Comparison of ENCODE assay signal across 11 cellular contexts in genomic region chrX:39507617-39508299, GRCh38.
"Had no signal": no experiment of that assay in that cellular context is flagged by ENCODE, and none has a peak within 500 bp of the region (broad histone marks: within the 10 kb centered on the region; RNA-seq: fewer than 3 reads in every experiment).

No MANE protein-coding gene starts in this region.

- ATAC-seq: right lobe of liver had no signal

- DNase-seq: activated CD4-positive, alpha-beta T cell treated with anti-CD3 and anti-CD28 coated beads, Interleukin-2, amount 50 U/mL, for 4 hours; anterior cingulate cortex; colonic mucosa; head of caudate nucleus; immature natural killer cell; kidney glomerular epithelial cell; right lobe of liver; small intestine; stimulated activated CD4-positive, alpha-beta T cell treated with anti-CD3 and anti-CD28 coated beads, Interleukin-4, amount 100 ng/mL, for 1 hour; testis; upper lobe of left lung had no signal

- H3K4me1 ChIP-seq: colonic mucosa, right lobe of liver, testis, upper lobe of left lung had no signal

- H3K4me3 ChIP-seq: colonic mucosa, right lobe of liver, testis, upper lobe of left lung had no signal

- H3K27ac ChIP-seq: colonic mucosa, right lobe of liver, testis, upper lobe of left lung had no signal

- H3K27me3 ChIP-seq: colonic mucosa, right lobe of liver, testis, upper lobe of left lung had no signal

- H3K36me3 ChIP-seq: colonic mucosa, right lobe of liver, upper lobe of left lung had no signal

- H3K9me3 ChIP-seq: colonic mucosa, testis had no signal
